ENCODE assay signal across 1 cellular context in genomic region chr7:8579661-8580060, GRCh38.
TF ChIP-seq lines count a peak whose summit lies in the region.

No MANE protein-coding gene starts in this region.

TF ChIP-seq in WTC11, 78 proteins besides CTCF, POLR2A, EP300 and RAD21 (continued from another document):
- TF ChIP-seq ZNF423 (CRISPR knock-in tag; IDR thresholded peaks at IDR 0.05) = no peak
- TF ChIP-seq, protein P1, sequence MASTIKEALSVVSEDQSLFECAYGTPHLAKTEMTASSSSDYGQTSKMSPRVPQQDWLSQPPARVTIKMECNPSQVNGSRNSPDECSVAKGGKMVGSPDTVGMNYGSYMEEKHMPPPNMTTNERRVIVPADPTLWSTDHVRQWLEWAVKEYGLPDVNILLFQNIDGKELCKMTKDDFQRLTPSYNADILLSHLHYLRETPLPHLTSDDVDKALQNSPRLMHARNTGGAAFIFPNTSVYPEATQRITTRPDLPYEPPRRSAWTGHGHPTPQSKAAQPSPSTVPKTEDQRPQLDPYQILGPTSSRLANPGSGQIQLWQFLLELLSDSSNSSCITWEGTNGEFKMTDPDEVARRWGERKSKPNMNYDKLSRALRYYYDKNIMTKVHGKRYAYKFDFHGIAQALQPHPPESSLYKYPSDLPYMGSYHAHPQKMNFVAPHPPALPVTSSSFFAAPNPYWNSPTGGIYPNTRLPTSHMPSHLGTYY (CRISPR knock-in tag; IDR thresholded peaks at IDR 0.05) = no peak
- TF ChIP-seq, protein P2, sequence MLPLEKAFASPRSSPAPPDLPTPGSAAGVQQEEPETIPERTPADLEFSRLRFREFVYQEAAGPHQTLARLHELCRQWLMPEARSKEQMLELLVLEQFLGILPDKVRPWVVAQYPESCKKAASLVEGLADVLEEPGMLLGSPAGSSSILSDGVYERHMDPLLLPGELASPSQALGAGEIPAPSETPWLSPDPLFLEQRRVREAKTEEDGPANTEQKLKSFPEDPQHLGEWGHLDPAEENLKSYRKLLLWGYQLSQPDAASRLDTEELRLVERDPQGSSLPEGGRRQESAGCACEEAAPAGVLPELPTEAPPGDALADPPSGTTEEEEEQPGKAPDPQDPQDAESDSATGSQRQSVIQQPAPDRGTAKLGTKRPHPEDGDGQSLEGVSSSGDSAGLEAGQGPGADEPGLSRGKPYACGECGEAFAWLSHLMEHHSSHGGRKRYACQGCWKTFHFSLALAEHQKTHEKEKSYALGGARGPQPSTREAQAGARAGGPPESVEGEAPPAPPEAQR (CRISPR knock-in tag; IDR thresholded peaks at IDR 0.05) = no peak
- no peak for TF ChIP-seq EMX1 (CRISPR knock-in tag; IDR thresholded peaks at IDR 0.05)
TF ChIP-seq in WTC11: peak in this region for 0.
